In genomic region chrX:47446971-47447370, GRCh38 we compare ENCODE assay signal across 32 cellular contexts.
"Had no signal": no experiment of that assay in that cellular context is flagged by ENCODE, and none has a peak within 500 bp of the region (broad histone marks: within the 10 kb centered on the region; RNA-seq: fewer than 3 reads in every experiment).

No MANE protein-coding gene starts in this region.

- H3K4me3 ChIP-seq: adrenal gland, breast epithelium, coronary artery, dorsolateral prefrontal cortex had no signal

- ATAC-seq: activated CD4-positive, CD25-positive, alpha-beta regulatory T cell treated with anti-CD3 and anti-CD28 coated beads, Interleukin-2, amount 50 U/mL, for 24 hours; activated CD8-positive, alpha-beta T cell treated with anti-CD3 and anti-CD28 coated beads for 36 hours; activated T-cell treated with anti-CD3 and anti-CD28 coated beads, Interleukin-2, amount 50 U/mL, for 4 hours; activated T-helper 17 cell treated with anti-CD3 and anti-CD28 coated beads, Interleukin-2, amount 50 U/mL, for 72 hours; T-cell had no signal

- DNase-seq: activated B cell treated with CpG ODN at 0.5 μM for 24 hours; activated CD4-positive, alpha-beta T cell treated with anti-CD3 and anti-CD28 coated beads for 48 hours; activated CD4-positive, alpha-beta T cell treated with anti-CD3 and anti-CD28 coated beads, Interleukin-2, amount 50 U/mL, for 1 hour; activated CD4-positive, alpha-beta T cell treated with anti-CD3 and anti-CD28 coated beads, Interleukin-2, amount 50 U/mL, for 48 hours; activated CD8-positive, alpha-beta memory T cell treated with anti-CD3 and anti-CD28 coated beads for 24 hours; activated CD8-positive, alpha-beta T cell treated with anti-CD3 and anti-CD28 coated beads for 36 hours; activated effector memory CD4-positive, alpha-beta T cell treated with Interleukin-2 at 50 U/mL for 16 hours; activated gamma-delta T cell treated with Interleukin-2 at 50 U/mL for 16 hours; activated naive CD4-positive, alpha-beta T cell treated with anti-CD3 and anti-CD28 coated beads, Interleukin-2, amount 50 U/mL, for 16 hours; activated naive CD4-positive, alpha-beta T cell treated with Interleukin-2 at 50 U/mL for 16 hours; activated T-cell treated with anti-CD3 and anti-CD28 coated beads, Interleukin-2, amount 50 U/mL, for 4 hours; adrenal gland; amygdala; aorta; dorsolateral prefrontal cortex; effector memory CD4-positive, alpha-beta T cell; endodermal cell; head of caudate nucleus; T-cell; T-helper 9 cell; WERI-Rb-1 had no signal

- H3K27ac Mint-ChIP-seq: activated CD8-positive, alpha-beta T cell treated with anti-CD3 and anti-CD28 coated beads for 36 hours; activated naive CD8-positive, alpha-beta T cell; activated T-helper 17 cell treated with anti-CD3 and anti-CD28 coated beads, Interleukin-2, amount 50 U/mL, for 72 hours; brain; dendritic cell treated with granulocyte-macrophage colony-stimulating factor and Interleukin-4, amounts not matched to agents 40 ng/mL and 50 ng/mL, for 4 days; endodermal cell; T-cell; T-helper 1 cell treated with Interleukin-12 subunit alpha and Interleukin-12 subunit beta and Interleukin-4 antibody, amounts not matched to agents 30 μg/mL and 1 μg/mL, for 36 hours had no signal

- H3K4me1 ChIP-seq: adrenal gland, breast epithelium had no signal

- H3K36me3 ChIP-seq: adrenal gland had no signal

- H3K27ac ChIP-seq: adrenal gland, breast epithelium, coronary artery, dorsolateral prefrontal cortex, epithelial cell of prostate, WERI-Rb-1 had no signal

- H3K27me3 Mint-ChIP-seq: activated B cell treated with CpG ODN at 0.5 μM for 24 hours; activated CD8-positive, alpha-beta T cell treated with anti-CD3 and anti-CD28 coated beads for 36 hours; activated naive CD8-positive, alpha-beta T cell; activated T-helper 17 cell treated with anti-CD3 and anti-CD28 coated beads, Interleukin-2, amount 50 U/mL, for 72 hours; central memory CD8-positive, alpha-beta T cell; dendritic cell treated with granulocyte-macrophage colony-stimulating factor and Interleukin-4, amounts not matched to agents 40 ng/mL and 50 ng/mL, for 4 days had no signal

- H3K4me3 Mint-ChIP-seq: activated B cell treated with CpG ODN at 0.5 μM for 24 hours; activated CD8-positive, alpha-beta T cell treated with anti-CD3 and anti-CD28 coated beads for 36 hours; activated naive CD8-positive, alpha-beta T cell; activated T-cell treated with anti-CD3 and anti-CD28 coated beads, Interleukin-2, amount 50 U/mL, for 4 hours; activated T-helper 17 cell treated with anti-CD3 and anti-CD28 coated beads, Interleukin-2, amount 50 U/mL, for 72 hours; brain; central memory CD8-positive, alpha-beta T cell; dendritic cell treated with granulocyte-macrophage colony-stimulating factor and Interleukin-4, amounts not matched to agents 40 ng/mL and 50 ng/mL, for 4 days; endodermal cell; T-cell; T-helper 1 cell treated with Interleukin-12 subunit alpha and Interleukin-12 subunit beta and Interleukin-4 antibody, amounts not matched to agents 30 μg/mL and 1 μg/mL, for 36 hours had no signal

- FAIRE-seq: frontal cortex had no signal

- H3K4me1 Mint-ChIP-seq: activated T-helper 17 cell treated with anti-CD3 and anti-CD28 coated beads, Interleukin-2, amount 50 U/mL, for 72 hours; brain; central memory CD8-positive, alpha-beta T cell; endodermal cell; T-cell had no signal

- H3K9me3 Mint-ChIP-seq: central memory CD8-positive, alpha-beta T cell had no signal
